ENCODE assay signal across 8 cellular contexts in the genomic region with DNA sequence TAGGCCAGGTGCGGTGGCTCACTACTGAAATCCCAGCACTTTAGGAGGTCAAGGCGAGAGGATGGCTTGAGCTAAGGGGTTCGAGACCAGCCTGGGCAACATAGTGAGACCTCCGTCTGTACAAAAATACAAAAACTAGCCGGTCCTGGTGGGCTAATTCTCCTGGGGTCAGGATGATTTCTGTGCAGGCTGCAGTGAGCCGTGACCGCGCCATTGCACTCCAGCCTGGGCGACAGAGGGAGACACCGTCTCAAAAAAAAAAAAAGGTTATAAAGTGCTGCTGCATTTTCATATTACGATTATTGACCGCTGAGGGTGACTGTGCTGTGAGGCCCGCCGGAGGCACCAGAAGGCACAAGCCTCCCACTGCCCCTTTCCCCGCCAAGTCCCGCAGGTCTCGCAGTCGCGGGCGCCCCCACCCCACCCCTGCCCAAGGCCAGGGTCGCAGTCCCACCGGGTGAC. TPM values are rescaled to one million over a fixed set of nuclear protein-coding genes. Genes with fewer than 3 reads are reported as not detected.
DNase-seq lines count a peak whose midpoint lies in the region; ATAC-seq and TF ChIP-seq lines count a peak whose summit lies in the region.

No MANE protein-coding gene starts in this region.

- no peaks in the 10 kb centered on the region for H3K9me3 ChIP-seq in OCI-LY1 (ENCODE audit: low read length)
- H3K9me3 ChIP-seq in prostate gland = no peaks in the 10 kb centered on the region

- H3K4me1 ChIP-seq in OCI-LY1 (ENCODE audit: insufficient read depth, low read length, severe bottlenecking) (peaks cover 35% of the 10 kb centered on the region), prostate gland (replicated peaks) (peaks cover 24% of the 10 kb centered on the region)

- peak; percentile 21 for TF ChIP-seq CTCF in GM12864 (IDR thresholded peaks at IDR 0.05; ENCODE audit: low read depth, low read length, missing control alignments)
- peak; percentile 24; the same call in 1 of the 2 replicates for TF ChIP-seq CTCF in OCI-LY1 (IDR thresholded peaks at IDR 0.05; ENCODE audit: low read length)
- peak; percentile 13 for TF ChIP-seq CTCF in epithelial cell of proximal tubule (conservative IDR thresholded peaks at IDR 0.05; ENCODE audit: low read depth, low read length)
- TF ChIP-seq CTCF in prostate gland (IDR thresholded peaks at IDR 0.05) = peak in 1 of 4 experiments; percentile 3

- H3K4me3 ChIP-seq in GM12864 (ENCODE audit: low read depth, low read length) (peak overlapping the region; percentile 72), OCI-LY1 (ENCODE audit: low read depth, low read length, poor library complexity, severe bottlenecking) (peak overlapping the region; percentile 72), epithelial cell of proximal tubule (ENCODE audit: low read depth, low read length) (peak overlapping the region; percentile 79), prostate gland (peak overlapping the region; percentile 76 to 88)

- H3K27me3 ChIP-seq in OCI-LY1 (ENCODE audit: insufficient read depth, low read length) (0 out of 2 replicates have a peak, but pooled peaks cover 6% of the 10 kb centered on the region), prostate gland (replicated peaks; ENCODE audit: insufficient read depth) (no peaks in the 10 kb centered on the region)

- intact Hi-C loops in prostate gland (cut with DNase I) = loop anchor here (5.0 to 10.0 kb wide), 2 partner anchors 50 to 52 kb away; a partner anchor contains a TSS

- peak overlapping the region; percentile 43; the same call in 1 of the 2 replicates for H3K9ac ChIP-seq in OCI-LY1 (ENCODE audit: low read length)

- H2AFZ ChIP-seq in OCI-LY1 (ENCODE audit: low read length) = no peak overlapping the region

- no peaks in the 10 kb centered on the region for H3K79me2 ChIP-seq in OCI-LY1 (ENCODE audit: insufficient read depth, low read length)

- DNase-seq in GM12864 (ENCODE audit: low read depth) (no peak), epithelial cell of proximal tubule (ENCODE audit: low read depth) (no peak), prostate gland (ENCODE audit: low spot score) (no peak), HT-29 (ENCODE audit: low spot score) (no peak), NCI-H345 treated with DMSO at 0.1 percent for 48 hours (lab: John Stamatoyannopoulos, UW; ENCODE audit: unreplicated experiment) (no peak), NCI-H226 (no peak)

- no peak for TF ChIP-seq POLR2A in prostate gland (IDR thresholded peaks at IDR 0.05)

- peaks cover 5% of the 10 kb centered on the region; the same call in 1 of the 2 replicates for H3F3A ChIP-seq in OCI-LY1 (ENCODE audit: insufficient read depth, low read length)

- 29% methylated on average over 22 of the region's 22 CpGs for WGBS in prostate gland

- no peaks in the 10 kb centered on the region for H3K9me2 ChIP-seq in OCI-LY1 (ENCODE audit: low read depth, low read length)

- H3K27ac ChIP-seq in OCI-LY1 (ENCODE audit: low read depth, low read length, poor library complexity, severe bottlenecking) = no peak overlapping the region
- H3K27ac ChIP-seq in prostate gland = peak overlapping the region; percentile 89 to 91

- ATAC-seq in GM19452 (IDR thresholded peaks at IDR 0.05; ENCODE audit: unreplicated experiment) = no peak

- no peaks in the 10 kb centered on the region for H4K20me1 ChIP-seq in OCI-LY1 (ENCODE audit: insufficient read depth, low read length)

- H3K4me2 ChIP-seq in OCI-LY1 (ENCODE audit: low read length) = peak overlapping the region; percentile 86

- H3K36me3 ChIP-seq in OCI-LY1 (ENCODE audit: insufficient read depth, low read length) (no peaks in the 10 kb centered on the region), prostate gland (no peaks in the 10 kb centered on the region)

RNA-seq across cellular contexts. Expression of a gene that starts 0.5 kb away (rescaled TPM):
- total RNA-seq in epithelial cell of proximal tubule = 10.4 and 16.3 TPM in 2 replicates
- 10 to 100 TPM; 64.3 to 64.4 TPM for total RNA-seq in prostate gland
- 1.1 and 1.2 TPM in 2 replicates for total RNA-seq in HT-29 (2014; rRNA removed; shearing (Covaris generic))

RNA-seq across cellular contexts. Expression of a gene that starts 50.3 kb away (rescaled TPM):
- total RNA-seq in epithelial cell of proximal tubule = 24.9 and 31.2 TPM in 2 replicates
- 10 to 100 TPM; 27.9 to 42.4 TPM for total RNA-seq in prostate gland
- total RNA-seq in HT-29 (2014; rRNA removed; shearing (Covaris generic)) = 22.4 and 24.5 TPM in 2 replicates

RNA-seq across cellular contexts. Expression of a gene that starts 58.7 kb away (rescaled TPM):
- total RNA-seq in epithelial cell of proximal tubule (53.5 and 76.3 TPM in 2 replicates), prostate gland (10 to 100 TPM; 62.1 to 94.2 TPM)
- 139 and 140 TPM in 2 replicates for total RNA-seq in HT-29 (2014; rRNA removed; shearing (Covaris generic))
